15 cellular contexts compared by ENCODE assay signal in the genomic region with DNA sequence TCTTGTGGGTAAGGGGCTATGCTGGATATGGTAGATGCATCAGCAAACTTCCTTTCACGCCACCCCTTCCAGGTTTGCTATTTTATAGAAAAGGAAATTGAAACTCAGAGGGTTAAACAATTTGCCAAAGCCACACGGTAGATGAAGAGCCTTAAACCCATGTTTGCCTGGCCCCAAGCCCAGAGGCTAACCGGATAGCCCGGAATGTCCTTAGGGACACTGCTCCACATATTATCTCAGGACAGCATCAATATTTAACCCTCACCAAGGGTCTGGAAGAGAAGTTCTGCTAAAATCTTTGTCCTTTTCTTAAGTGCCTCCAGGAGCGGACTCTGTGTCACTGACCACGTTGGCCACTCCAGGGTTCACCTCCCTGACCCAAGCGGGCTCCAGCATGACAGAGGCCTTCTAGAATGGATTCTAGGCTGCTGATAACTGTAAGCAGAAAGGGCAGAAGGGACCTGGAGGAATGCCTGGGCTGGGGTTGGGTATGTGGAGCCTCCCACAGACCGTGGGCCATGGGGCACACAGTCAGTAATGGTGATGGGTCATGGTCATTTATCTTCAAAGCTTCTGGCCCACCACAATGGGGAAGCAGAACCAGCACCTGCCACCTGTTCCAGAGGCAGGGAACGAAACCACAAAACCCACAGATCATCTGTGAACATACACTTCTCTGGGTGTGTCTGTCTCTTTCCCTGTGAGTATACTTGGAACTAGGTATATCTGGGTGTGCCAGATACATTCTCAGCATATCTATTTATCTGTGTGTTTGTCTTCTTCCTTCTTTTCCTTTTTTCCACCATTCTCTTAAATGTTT. TPM values are rescaled to one million over a fixed set of nuclear protein-coding genes. Genes with fewer than 3 reads are reported as not detected.
"Had no signal": no experiment of that assay in that cellular context is flagged by ENCODE, and none has a peak within 500 bp of the region (broad histone marks: within the 10 kb centered on the region; RNA-seq: fewer than 3 reads in every experiment).

No MANE protein-coding gene starts in this region.

- ATAC-seq: activated CD4-positive, alpha-beta T cell treated with anti-CD3 and anti-CD28 coated beads for 36 hours; stimulated activated naive CD8-positive, alpha-beta T cell treated with anti-CD3 and anti-CD28 coated beads, Interleukin-15, Interleukin-2, amounts not matched to agents 100 U/mL and 50 U/mL, for 24 hours; WTC11 had no signal

- H3K4me3 ChIP-seq: esophagus squamous epithelium, tibial artery had no signal

- H3K27ac ChIP-seq: esophagus squamous epithelium, tibial artery had no signal

- DNase-seq: activated CD4-positive, alpha-beta T cell treated with anti-CD3 and anti-CD28 coated beads for 36 hours; activated CD4-positive, alpha-beta T cell treated with anti-CD3 and anti-CD28 coated beads, Interleukin-2, amount 50 U/mL, for 48 hours; activated naive CD8-positive, alpha-beta T cell treated with anti-CD3 and anti-CD28 coated beads for 36 hours; amniotic stem cell; dermis blood vessel endothelial cell; effector memory CD4-positive, alpha-beta T cell; esophagus squamous epithelium; occipital lobe; stimulated activated CD4-positive, alpha-beta T cell treated with anti-CD3 and anti-CD28 coated beads, Interleukin-2, amount 100 ng/mL, for 24 hours; stimulated activated naive CD8-positive, alpha-beta T cell treated with anti-CD3 and anti-CD28 coated beads, Interleukin-15, Interleukin-2, amounts not matched to agents 100 U/mL and 50 U/mL, for 24 hours; substantia nigra; tibial artery had no signal

RNA-seq across cellular contexts. Expression of a gene that starts 32.8 kb away (rescaled TPM):
- total RNA-seq: chondrocyte, dermis blood vessel endothelial cell, endothelial cell of umbilical vein had no signal
